In genomic region chr12:57771271-57771872, GRCh38 we compare ENCODE assay signal across 8 cellular contexts. TPM values are rescaled to one million over a fixed set of nuclear protein-coding genes. Genes with fewer than 3 reads are reported as not detected.
A peak's percentile ranks its signal among the peaks of the same experiment; 100 is the strongest.
DNase-seq lines count a peak whose midpoint lies in the region; ATAC-seq, FAIRE-seq and TF ChIP-seq lines count a peak whose summit lies in the region.

No MANE protein-coding gene starts in this region.

- peak overlapping the region; percentile 96 to 99 for H3K4me2 ChIP-seq in H1 (ENCODE audit: insufficient read depth in 1 of 2, low read depth in 2 of 2, low read length in 2 of 2)

- H4K91ac ChIP-seq in H1 (replicated peaks; ENCODE audit: insufficient read length, low read length): no peak overlapping the region

- H3K14ac ChIP-seq in H1 (ENCODE audit: insufficient read length): peak overlapping the region; percentile 35

- H3K36me3 Mint-ChIP-seq in activated CD4-positive, alpha-beta T cell treated with anti-CD3 and anti-CD28 coated beads, Interleukin-2, amount 10 ng/mL, durations not matched to agents 24 days and 14 days (ENCODE audit: low read depth): peaks cover 45% of the 10 kb centered on the region

- no peak overlapping the region for H2BK120ac ChIP-seq in H1 (replicated peaks; ENCODE audit: low read depth, low read length)

- peak overlapping the region; percentile 2 for H4K5ac ChIP-seq in H1 (ENCODE audit: insufficient read length, low read depth, low read length)

- H2BK20ac ChIP-seq in H1 (ENCODE audit: low read length): no peak overlapping the region

- H3K4me1 ChIP-seq in BE2C (peaks cover 5% of the 10 kb centered on the region; the same call in 1 of the 2 replicates), H1 (replicated peaks in 1 of 4; ENCODE audit: control insufficient read depth in 3 of 4, insufficient read depth in 4 of 4, low read length in 3 of 4) (peaks cover 6 to 15% (median 9%) of the 10 kb centered on the region in 4 experiments)

- H3K4me3 ChIP-seq in BE2C (ENCODE audit: low read depth, low read length) (peak overlapping the region; percentile 96), H1 (ENCODE audit: extremely low read depth in 1 of 4, insufficient read depth in 2 of 4, low read depth in 3 of 4, low read length in 4 of 4) (peak overlapping the region; percentile 79 to 99 (median 95))

- H4K8ac ChIP-seq in H1 (ENCODE audit: extremely low read depth, insufficient read depth, low read length): peak overlapping the region; percentile 100; the same call in 1 of the 2 replicates

- peak overlapping the region; percentile 54 to 100 (median 98) for H3K9ac ChIP-seq in H1 (replicated peaks in 1 of 4; ENCODE audit: extremely low read depth in 1 of 4, low read depth in 3 of 4, low read length in 3 of 4)

- no peak for TF ChIP-seq RAD21 in H1 (IDR thresholded peaks at IDR 0.05 in 1 of 2, conservative IDR thresholded peaks at IDR 0.05 in 1 of 2; ENCODE audit: low read depth in 2 of 2, low read length in 2 of 2)

- H3K9me3 ChIP-seq in BE2C: no peaks in the 10 kb centered on the region
- no peaks in the 10 kb centered on the region for H3K9me3 ChIP-seq in H1 (ENCODE audit: insufficient read depth in 2 of 2, low read depth in 1 of 2, low read length in 1 of 2)

- H3K79me1 ChIP-seq in H1 (ENCODE audit: low read depth, low read length): no peaks in the 10 kb centered on the region; the same call in 1 of the 2 replicates

- no peak for TF ChIP-seq CTCF in BE2C (IDR thresholded peaks at IDR 0.05; ENCODE audit: low read depth, low read length)
- no peak for TF ChIP-seq CTCF in H1 (IDR thresholded peaks at IDR 0.05; ENCODE audit: control extremely low read depth in 1 of 3, insufficient read depth in 1 of 3, low read depth in 1 of 3, low read length in 3 of 3)

- peaks cover 26% of the 10 kb centered on the region for H3K4me1 Mint-ChIP-seq in activated CD4-positive, alpha-beta T cell treated with anti-CD3 and anti-CD28 coated beads, Interleukin-2, amount 10 ng/mL, durations not matched to agents 24 days and 14 days

- intact Hi-C loops in activated CD4-positive, alpha-beta T cell treated with anti-CD3 and anti-CD28 coated beads, Interleukin-2, amount 10 ng/mL, durations not matched to agents 24 days and 14 days (cut with micrococcal nuclease): no loop called here

- peak overlapping the region; percentile 100 for H2BK5ac ChIP-seq in H1 (ENCODE audit: low read depth, low read length)

- ATAC-seq in GM19351 (IDR thresholded peaks at IDR 0.05; ENCODE audit: unreplicated experiment): peak; percentile 76
- peak; percentile 64 for ATAC-seq in HG03442 (IDR thresholded peaks at IDR 0.05; ENCODE audit: unreplicated experiment)

- H3K27ac Mint-ChIP-seq in activated CD4-positive, alpha-beta T cell treated with anti-CD3 and anti-CD28 coated beads, Interleukin-2, amount 10 ng/mL, durations not matched to agents 24 days and 14 days: peak overlapping the region; percentile 99

- H3K27me3 Mint-ChIP-seq in activated CD4-positive, alpha-beta T cell treated with anti-CD3 and anti-CD28 coated beads, Interleukin-2, amount 10 ng/mL, durations not matched to agents 24 days and 14 days: peaks cover 4% of the 10 kb centered on the region

- CTCF ChIA-PET in H1 (lab: Charles Lee; ENCODE audit: partially characterized antibody): interaction anchor here (1.0 to 1.6 kb wide), 7 partner anchors 10 to 78 kb away, joined by 3 to 7 read pairs (median 3); partner anchors contain the start of genes OS9 and TSFM

- H3K79me2 ChIP-seq in H1 (ENCODE audit: control insufficient read depth in 1 of 2, insufficient read depth in 2 of 2, low read length in 2 of 2): 0 out of 4 replicates have a peak, but pooled peaks cover 0 to 7% of the 10 kb centered on the region in 2 experiments

- peaks cover 8% of the 10 kb centered on the region for H3K27me3 ChIP-seq in BE2C
- H3K27me3 ChIP-seq in H1 (replicated peaks in 1 of 4; ENCODE audit: control insufficient read depth in 3 of 4, extremely low read depth in 1 of 4, insufficient read depth in 3 of 4, low read length in 3 of 4): peaks cover under 1 to 12% (median 8%) of the 10 kb centered on the region in 4 experiments; a peak in 6 of 7 replicates

- no peaks in the 10 kb centered on the region for H3K9me3 Mint-ChIP-seq in activated CD4-positive, alpha-beta T cell treated with anti-CD3 and anti-CD28 coated beads, Interleukin-2, amount 10 ng/mL, durations not matched to agents 24 days and 14 days

- 14% methylated on average over 16 of the region's 16 CpGs; no CpG with 5 or more reads in 1 of the 2 experiments for WGBS in H1 (ENCODE audit: extremely low coverage in 1 of 2, insufficient coverage in 1 of 2, insufficient read length in 1 of 2, insufficient replicate concordance in 2 of 2, low coverage in 1 of 2, low lambda C conversion rate in 2 of 2, missing lambda C conversion rate in 1 of 2), 2 experiments

- peak overlapping the region; percentile 80 for H2AFZ ChIP-seq in H1 (ENCODE audit: low read length)

- peaks cover 18% of the 10 kb centered on the region; the same call in 1 of the 2 replicates for H3K23me2 ChIP-seq in H1 (ENCODE audit: low read depth, low read length)

- no peak for FAIRE-seq in H1 (lab: Jason Lieb, UNC)

- H4K20me1 ChIP-seq in H1 (replicated peaks in 1 of 2; ENCODE audit: control insufficient read depth in 1 of 2, insufficient read depth in 2 of 2, low read length in 2 of 2): no peaks in the 10 kb centered on the region

- POLR2A ChIA-PET in H1 (lab: Charles Lee; ENCODE audit: partially characterized antibody): interaction anchor here (0.9 to 2.0 kb wide), 22 partner anchors 9 to 178 kb away, joined by 3 to 22 read pairs (median 4); partner anchors contain the start of genes CTDSP2, TSFM and TSPAN31

- H3K4me3 Mint-ChIP-seq in activated CD4-positive, alpha-beta T cell treated with anti-CD3 and anti-CD28 coated beads, Interleukin-2, amount 10 ng/mL, durations not matched to agents 24 days and 14 days: peak overlapping the region; percentile 97

- H2BK12ac ChIP-seq in H1 (ENCODE audit: low read depth, low read length): peak overlapping the region; percentile 99; the same call in 1 of the 2 replicates

- TF ChIP-seq EP300 in H1 (IDR thresholded peaks at IDR 0.05; ENCODE audit: borderline replicate concordance in 1 of 2, low read depth in 2 of 2, low read length in 2 of 2): no peak

- no peak overlapping the region for H2BK15ac ChIP-seq in H1 (ENCODE audit: low read length)

- H3K4ac ChIP-seq in H1 (replicated peaks; ENCODE audit: insufficient read length, low read depth, low read length): peak overlapping the region; percentile 3

- no peak overlapping the region for H3K56ac ChIP-seq in H1 (replicated peaks; ENCODE audit: insufficient read length, low read depth, low read length)

- no peak for TF ChIP-seq POLR2A in H1 (IDR thresholded peaks at IDR 0.05; ENCODE audit: control extremely low read depth in 1 of 2, low read depth in 2 of 2, low read length in 2 of 2)

- peak; percentile 92 for DNase-seq in BE2C
- peak; percentile 42 for DNase-seq in NCI-H524 treated with DMSO at 0.1 percent for 48 hours (lab: John Stamatoyannopoulos, UW)
- DNase-seq in activated CD4-positive, alpha-beta T cell treated with anti-CD3 and anti-CD28 coated beads, Interleukin-2, amount 10 ng/mL, durations not matched to agents 24 days and 14 days: peak; percentile 96
- peak; percentile 80 to 95 for DNase-seq in H1 (ENCODE audit: low read depth in 1 of 2, low spot score in 2 of 2)
- peak; percentile 92 for DNase-seq in mesenteric fat pad (ENCODE audit: low spot score)
- peak; percentile 62 for DNase-seq in stimulated activated CD8-positive, alpha-beta memory T cell treated with anti-CD3 and anti-CD28 coated beads, Interleukin-15, amount 100 ng/mL, for 1 hour (ENCODE audit: low read depth)

- H3K36me3 ChIP-seq in BE2C (peaks cover 24% of the 10 kb centered on the region), H1 (ENCODE audit: control insufficient read depth in 2 of 4, insufficient read depth in 4 of 4, low read length in 3 of 4) (peaks cover 10 to 17% (median 13%) of the 10 kb centered on the region in 4 experiments; a peak in 7 of 8 replicates)

- no peak overlapping the region; the same call in 1 of the 2 replicates for H2AK5ac ChIP-seq in H1 (ENCODE audit: low read depth, low read length)

- peak overlapping the region; percentile 99 for H3K18ac ChIP-seq in H1 (ENCODE audit: extremely low read depth, low read length)

- H3K27ac ChIP-seq in H1 (ENCODE audit: low read depth, low read length): peak overlapping the region; percentile 99

- H3K23ac ChIP-seq in H1 (ENCODE audit: insufficient read length): no peak overlapping the region

RNA-seq across cellular contexts. Expression of gene METTL1, which starts 0.5 kb away (rescaled TPM):
- polyA plus RNA-seq in BE2C (2012; ENCODE audit: insufficient read depth, insufficient read length, low read depth): 141 TPM
- total RNA-seq in activated CD4-positive, alpha-beta T cell treated with anti-CD3 and anti-CD28 coated beads, Interleukin-2, amount 10 ng/mL, durations not matched to agents 24 days and 14 days: 72.2 and 79.8 TPM in 2 replicates
- total RNA-seq in H1 (2021; fragmentation: NEBNext Ultra II Directional; extraction: Animal tissue kit (Norgen Biotek cat#: 25700)): 41.9 and 46.0 TPM in 2 replicates
- polyA plus RNA-seq in H1 (2011; rRNA removed): 37.9 and 40.5 TPM in 2 replicates
- polyA plus RNA-seq in H1 (2011; cell fraction: cytosol; rRNA removed): 40.3 TPM
- 64.0 TPM for polyA plus RNA-seq in H1 (2011; cell fraction: nucleus; rRNA removed)
- polyA plus RNA-seq in H1 (2012, experiment 1 of 2): 43.4 to 54.7 TPM (median 44.5 TPM) in 4 replicates
- 25.7 TPM for polyA plus RNA-seq in H1 (2012, experiment 2 of 2)
- 21.5 TPM for polyA plus RNA-seq in H1 (2013, experiment 1 of 2)
- 20.7 TPM for polyA plus RNA-seq in H1 (2013, experiment 2 of 2)
- 43.2 and 49.7 TPM in 2 replicates for polyA minus RNA-seq in H1 (2011; rRNA and poly(A)+ RNA removed)
- polyA minus RNA-seq in H1 (2011; cell fraction: cytosol; rRNA and poly(A)+ RNA removed): 20.9 TPM
- 42.7 TPM for polyA minus RNA-seq in H1 (2011; cell fraction: nucleus; rRNA and poly(A)+ RNA removed)
- total RNA-seq in mesenteric fat pad: 32.8 TPM

RNA-seq across cellular contexts. Expression of gene EEF1AKMT3, which starts 1.0 kb away (rescaled TPM):
- 7.0 TPM for polyA plus RNA-seq in BE2C (2012; ENCODE audit: insufficient read depth, insufficient read length, low read depth)
- 5.2 and 6.1 TPM in 2 replicates for total RNA-seq in activated CD4-positive, alpha-beta T cell treated with anti-CD3 and anti-CD28 coated beads, Interleukin-2, amount 10 ng/mL, durations not matched to agents 24 days and 14 days
- total RNA-seq in H1 (2021; fragmentation: NEBNext Ultra II Directional; extraction: Animal tissue kit (Norgen Biotek cat#: 25700)): 3.1 and 3.8 TPM in 2 replicates
- 3.6 and 4.4 TPM in 2 replicates for polyA plus RNA-seq in H1 (2011; rRNA removed)
- 4.2 TPM for polyA plus RNA-seq in H1 (2011; cell fraction: cytosol; rRNA removed)
- 3.5 TPM for polyA plus RNA-seq in H1 (2011; cell fraction: nucleus; rRNA removed)
- 3.3 to 5.1 TPM (median 4.8 TPM) in 4 replicates for polyA plus RNA-seq in H1 (2012, experiment 1 of 2)
- polyA plus RNA-seq in H1 (2012, experiment 2 of 2): 1.9 TPM
- 2.0 TPM for polyA plus RNA-seq in H1 (2013, experiment 1 of 2)
- polyA plus RNA-seq in H1 (2013, experiment 2 of 2): 1.8 TPM
- 4.0 and 6.4 TPM in 2 replicates for polyA minus RNA-seq in H1 (2011; rRNA and poly(A)+ RNA removed)
- polyA minus RNA-seq in H1 (2011; cell fraction: cytosol; rRNA and poly(A)+ RNA removed): 3.2 TPM
- polyA minus RNA-seq in H1 (2011; cell fraction: nucleus; rRNA and poly(A)+ RNA removed): 5.9 TPM
- 7.2 TPM for total RNA-seq in mesenteric fat pad

RNA-seq across cellular contexts. Expression of gene CYP27B1, which starts 4.5 kb away (rescaled TPM):
- 47.2 TPM for polyA plus RNA-seq in BE2C (2012; ENCODE audit: insufficient read depth, insufficient read length, low read depth)
- 12.3 and 12.7 TPM in 2 replicates for total RNA-seq in activated CD4-positive, alpha-beta T cell treated with anti-CD3 and anti-CD28 coated beads, Interleukin-2, amount 10 ng/mL, durations not matched to agents 24 days and 14 days
- 2.3 and 3.3 TPM in 2 replicates for total RNA-seq in H1 (2021; fragmentation: NEBNext Ultra II Directional; extraction: Animal tissue kit (Norgen Biotek cat#: 25700))
- polyA plus RNA-seq in H1 (2011; rRNA removed): 2.6 and 2.9 TPM in 2 replicates
- polyA plus RNA-seq in H1 (2011; cell fraction: cytosol; rRNA removed): 2.5 TPM
- 6.3 TPM for polyA plus RNA-seq in H1 (2011; cell fraction: nucleus; rRNA removed)
- polyA plus RNA-seq in H1 (2012, experiment 1 of 2): 1.9 to 2.5 TPM (median 2.3 TPM) in 4 replicates
- polyA plus RNA-seq in H1 (2012, experiment 2 of 2): 1.9 TPM
- polyA plus RNA-seq in H1 (2013, experiment 1 of 2): 1.4 TPM
- 1.2 TPM for polyA plus RNA-seq in H1 (2013, experiment 2 of 2)
- polyA minus RNA-seq in H1 (2011; rRNA and poly(A)+ RNA removed): 2.0 and 2.1 TPM in 2 replicates
- polyA minus RNA-seq in H1 (2011; cell fraction: cytosol; rRNA and poly(A)+ RNA removed): 4.8 TPM
- polyA minus RNA-seq in H1 (2011; cell fraction: nucleus; rRNA and poly(A)+ RNA removed): 4.4 TPM
- total RNA-seq in mesenteric fat pad: 1.8 TPM

RNA-seq across cellular contexts. Expression of gene TSFM, which starts 11.2 kb away (rescaled TPM):
- 50.5 TPM for polyA plus RNA-seq in BE2C (2012; ENCODE audit: insufficient read depth, insufficient read length, low read depth)
- total RNA-seq in activated CD4-positive, alpha-beta T cell treated with anti-CD3 and anti-CD28 coated beads, Interleukin-2, amount 10 ng/mL, durations not matched to agents 24 days and 14 days: 62.5 and 64.3 TPM in 2 replicates
- total RNA-seq in H1 (2021; fragmentation: NEBNext Ultra II Directional; extraction: Animal tissue kit (Norgen Biotek cat#: 25700)): 47.9 and 49.8 TPM in 2 replicates
- 17.4 and 21.5 TPM in 2 replicates for polyA plus RNA-seq in H1 (2011; rRNA removed)
- 23.9 TPM for polyA plus RNA-seq in H1 (2011; cell fraction: cytosol; rRNA removed)
- 18.6 TPM for polyA plus RNA-seq in H1 (2011; cell fraction: nucleus; rRNA removed)
- polyA plus RNA-seq in H1 (2012, experiment 1 of 2): 37.4 to 44.0 TPM (median 42.7 TPM) in 4 replicates
- polyA plus RNA-seq in H1 (2012, experiment 2 of 2): 29.3 TPM
- 29.8 TPM for polyA plus RNA-seq in H1 (2013, experiment 1 of 2)
- polyA plus RNA-seq in H1 (2013, experiment 2 of 2): 31.4 TPM
- polyA minus RNA-seq in H1 (2011; rRNA and poly(A)+ RNA removed): 6.6 and 9.6 TPM in 2 replicates
- polyA minus RNA-seq in H1 (2011; cell fraction: cytosol; rRNA and poly(A)+ RNA removed): 10.9 TPM
- polyA minus RNA-seq in H1 (2011; cell fraction: nucleus; rRNA and poly(A)+ RNA removed): 12.8 TPM
- total RNA-seq in mesenteric fat pad: 32.7 TPM

RNA-seq across cellular contexts. Expression of gene MARCHF9, which starts 16.5 kb away (rescaled TPM):
- polyA plus RNA-seq in BE2C (2012; ENCODE audit: insufficient read depth, insufficient read length, low read depth): 36.9 TPM
- total RNA-seq in activated CD4-positive, alpha-beta T cell treated with anti-CD3 and anti-CD28 coated beads, Interleukin-2, amount 10 ng/mL, durations not matched to agents 24 days and 14 days: 21.6 and 22.7 TPM in 2 replicates
- 6.1 and 6.4 TPM in 2 replicates for total RNA-seq in H1 (2021; fragmentation: NEBNext Ultra II Directional; extraction: Animal tissue kit (Norgen Biotek cat#: 25700))
- 6.6 and 7.8 TPM in 2 replicates for polyA plus RNA-seq in H1 (2011; rRNA removed)
- 7.0 TPM for polyA plus RNA-seq in H1 (2011; cell fraction: cytosol; rRNA removed)
- 13.3 TPM for polyA plus RNA-seq in H1 (2011; cell fraction: nucleus; rRNA removed)
- polyA plus RNA-seq in H1 (2012, experiment 1 of 2): 4.7 to 8.7 TPM (median 8.1 TPM) in 4 replicates
- polyA plus RNA-seq in H1 (2012, experiment 2 of 2): 8.9 TPM
- polyA plus RNA-seq in H1 (2013, experiment 1 of 2): 4.9 TPM
- 4.5 TPM for polyA plus RNA-seq in H1 (2013, experiment 2 of 2)
- polyA minus RNA-seq in H1 (2011; rRNA and poly(A)+ RNA removed): 5.9 and 6.2 TPM in 2 replicates
- polyA minus RNA-seq in H1 (2011; cell fraction: cytosol; rRNA and poly(A)+ RNA removed): 3.5 TPM
- polyA minus RNA-seq in H1 (2011; cell fraction: nucleus; rRNA and poly(A)+ RNA removed): 4.1 TPM
- 11.3 TPM for total RNA-seq in mesenteric fat pad

Comparison
In these comparisons a context has a peak if more than half of its experiments do, and no peak if none do; other contexts are left out.
1. Peak in every context shown above with its lines: DNase-seq, ATAC-seq, H3K4me3 ChIP-seq and H3K27ac ChIP-seq.
2. DNase-seq: peak in every context shown above with its lines; median percentile 96 in activated CD4-positive, alpha-beta T cell treated with anti-CD3 and anti-CD28 coated beads, Interleukin-2, amount 10 ng/mL, durations not matched to agents 24 days and 14 days; 92 in BE2C; 92 in mesenteric fat pad; 88 in H1; 62 in stimulated activated CD8-positive, alpha-beta memory T cell treated with anti-CD3 and anti-CD28 coated beads, Interleukin-15, amount 100 ng/mL, for 1 hour; 42 in NCI-H524 treated with DMSO at 0.1 percent for 48 hours.